24 cellular contexts compared by ENCODE assay signal in genomic region chrX:133229361-133229760, GRCh38. TPM values are rescaled to one million over a fixed set of nuclear protein-coding genes. Genes with fewer than 3 reads are reported as not detected.
DNase-seq lines count a peak whose midpoint lies in the region; FAIRE-seq and TF ChIP-seq lines count a peak whose summit lies in the region.
"Had no signal": no experiment of that assay in that cellular context is flagged by ENCODE, and none has a peak within 500 bp of the region (broad histone marks: within the 10 kb centered on the region; RNA-seq: fewer than 3 reads in every experiment).

No MANE protein-coding gene starts in this region.

- no peaks in the 10 kb centered on the region for H3K9me3 ChIP-seq in ascending aorta
- H3K9me3 ChIP-seq: adrenal gland, heart left ventricle, prostate gland, uterus had no signal

- H3K9me3 Mint-ChIP-seq in activated CD4-positive, alpha-beta memory T cell treated with anti-CD3 and anti-CD28 coated beads for 36 hours, result no peaks in the 10 kb centered on the region
- H3K9me3 Mint-ChIP-seq: activated T-helper 1 cell treated with anti-CD3 and anti-CD28 coated beads, Interleukin-12 subunit alpha, Interleukin-12 subunit beta, Interleukin-2, Interleukin-4 antibody, amounts not matched to agents 30 ng/mL and 10 ng/mL and 1 ng/mL, durations not matched to agents 14 hours and 24 hours and 36 hours; nephron progenitor cell; T-helper 1 cell treated with Interleukin-12 subunit alpha and Interleukin-12 subunit beta and Interleukin-4 antibody, amounts not matched to agents 30 μg/mL and 1 μg/mL, for 36 hours; WTC11 had no signal

- no peak overlapping the region for H3K4me3 Mint-ChIP-seq in activated CD4-positive, alpha-beta memory T cell treated with anti-CD3 and anti-CD28 coated beads for 36 hours
- H3K4me3 Mint-ChIP-seq: activated T-helper 1 cell treated with anti-CD3 and anti-CD28 coated beads, Interleukin-12 subunit alpha, Interleukin-12 subunit beta, Interleukin-2, Interleukin-4 antibody, amounts not matched to agents 30 ng/mL and 10 ng/mL and 1 ng/mL, durations not matched to agents 14 hours and 24 hours and 36 hours; nephron progenitor cell; T-helper 1 cell treated with Interleukin-12 subunit alpha and Interleukin-12 subunit beta and Interleukin-4 antibody, amounts not matched to agents 30 μg/mL and 1 μg/mL, for 36 hours; WTC11 had no signal

- no peak overlapping the region for H3K4me3 ChIP-seq in fibroblast of mammary gland (ENCODE audit: control insufficient read depth, low read depth, low read length)
- H3K4me3 ChIP-seq in ascending aorta, result no peak overlapping the region
- H3K4me3 ChIP-seq: adrenal gland, heart left ventricle, prostate gland, uterus had no signal

- intact Hi-C loops in ascending aorta (cut with DNase I), result no loop called here
- intact Hi-C loops in activated CD4-positive, alpha-beta memory T cell treated with anti-CD3 and anti-CD28 coated beads for 36 hours (cut with micrococcal nuclease), result no loop called here

- H3K27ac Mint-ChIP-seq in activated CD4-positive, alpha-beta memory T cell treated with anti-CD3 and anti-CD28 coated beads for 36 hours, result no peak overlapping the region
- H3K27ac Mint-ChIP-seq: activated T-helper 1 cell treated with anti-CD3 and anti-CD28 coated beads, Interleukin-12 subunit alpha, Interleukin-12 subunit beta, Interleukin-2, Interleukin-4 antibody, amounts not matched to agents 30 ng/mL and 10 ng/mL and 1 ng/mL, durations not matched to agents 14 hours and 24 hours and 36 hours; nephron progenitor cell; T-helper 1 cell treated with Interleukin-12 subunit alpha and Interleukin-12 subunit beta and Interleukin-4 antibody, amounts not matched to agents 30 μg/mL and 1 μg/mL, for 36 hours; WTC11 had no signal

- no peaks in the 10 kb centered on the region for H3K36me3 ChIP-seq in ascending aorta
- H3K36me3 ChIP-seq: adrenal gland, heart left ventricle, prostate gland, uterus had no signal

- no peak for FAIRE-seq in H54 (lab: Jason Lieb, UNC)
- FAIRE-seq: H1, HepG2, islet of Langerhans had no signal

- CTCF ChIA-PET in activated CD4-positive, alpha-beta memory T cell treated with anti-CD3 and anti-CD28 coated beads for 36 hours (lab: Charles Lee), result no interaction called here

- no peaks in the 10 kb centered on the region for H3K4me1 ChIP-seq in ascending aorta
- H3K4me1 ChIP-seq: adrenal gland, heart left ventricle, prostate gland, uterus had no signal

- no peak for TF ChIP-seq POLR2A in H54 (IDR thresholded peaks at IDR 0.05; ENCODE audit: low read depth, low read length)

- H3K27ac ChIP-seq in ascending aorta, result no peak overlapping the region
- H3K27ac ChIP-seq: adrenal gland, heart left ventricle, prostate gland, uterus had no signal

- no peak for TF ChIP-seq CTCF in fibroblast of mammary gland (conservative IDR thresholded peaks at IDR 0.05; ENCODE audit: control insufficient read depth, insufficient read depth, low read depth, low read length)
- no peak for TF ChIP-seq CTCF in ascending aorta (IDR thresholded peaks at IDR 0.05)

- H3K36me3 Mint-ChIP-seq in activated CD4-positive, alpha-beta memory T cell treated with anti-CD3 and anti-CD28 coated beads for 36 hours, result no peaks in the 10 kb centered on the region
- H3K36me3 Mint-ChIP-seq: WTC11 had no signal

- no peaks in the 10 kb centered on the region for H3K27me3 ChIP-seq in ascending aorta
- H3K27me3 ChIP-seq: adrenal gland, uterus had no signal

- POLR2A ChIA-PET in activated CD4-positive, alpha-beta memory T cell treated with anti-CD3 and anti-CD28 coated beads for 36 hours (lab: Charles Lee), result no interaction called here

- DNase-seq in A172 (ENCODE audit: low spot score) (peak; percentile 54), H54 (ENCODE audit: insufficient read length, low spot score) (peak; percentile 8), RKO (ENCODE audit: low spot score) (peak; percentile 82), fibroblast of mammary gland (ENCODE audit: low read depth) (peak; percentile 15), NCI-H1417 (lab: John Stamatoyannopoulos, UW) (no peak), ascending aorta (ENCODE audit: low spot score in 2 of 2) (no peak)
- no peak for DNase-seq in activated effector memory CD4-positive, alpha-beta T cell treated with Interleukin-2 at 50 U/mL for 16 hours
- DNase-seq in activated CD4-positive, alpha-beta memory T cell treated with anti-CD3 and anti-CD28 coated beads for 36 hours, result no peak
- DNase-seq: adrenal gland; erythroblast; heart left ventricle; MV-4-11; NCI-H748 treated with DMSO at 0.1 percent for 48 hours; nephron progenitor cell; stimulated activated naive CD8-positive, alpha-beta T cell treated with anti-CD3 and anti-CD28 coated beads, Interleukin-15, Interleukin-2, amounts not matched to agents 100 U/mL and 50 U/mL, for 24 hours; uterus had no signal

- no peaks in the 10 kb centered on the region for H3K27me3 Mint-ChIP-seq in activated CD4-positive, alpha-beta memory T cell treated with anti-CD3 and anti-CD28 coated beads for 36 hours

- no peaks in the 10 kb centered on the region for H3K4me1 Mint-ChIP-seq in activated CD4-positive, alpha-beta memory T cell treated with anti-CD3 and anti-CD28 coated beads for 36 hours (ENCODE audit: low read depth)
- H3K4me1 Mint-ChIP-seq: nephron progenitor cell, WTC11 had no signal

RNA-seq across cellular contexts. Expression of gene TFDP3, which starts 11.2 kb away (rescaled TPM):
- not detected in 2 replicates for total RNA-seq in A172 (2014; rRNA removed; shearing (Covaris generic))
- total RNA-seq in ascending aorta, result not detected
- not detected for total RNA-seq in activated CD4-positive, alpha-beta memory T cell treated with anti-CD3 and anti-CD28 coated beads for 36 hours
- total RNA-seq: activated T-helper 1 cell treated with anti-CD3 and anti-CD28 coated beads, Interleukin-12 subunit alpha, Interleukin-12 subunit beta, Interleukin-2, Interleukin-4 antibody, amounts not matched to agents 30 ng/mL and 10 ng/mL and 1 ng/mL, durations not matched to agents 14 hours and 24 hours and 36 hours; adrenal gland; H1; heart left ventricle; HepG2; mesenteric fat pad; uterus; WTC11 had no signal

Comparison
In these comparisons a context has a peak if more than half of its experiments do, and no peak if none do; other contexts are left out.
1. DNase-seq: peak in A172 (single experiment), H54 (single experiment), RKO (single experiment) and fibroblast of mammary gland (single experiment); none in activated effector memory CD4-positive, alpha-beta T cell treated with Interleukin-2 at 50 U/mL for 16 hours (single experiment), NCI-H1417 (0 of 3), ascending aorta (0 of 2) and activated CD4-positive, alpha-beta memory T cell treated with anti-CD3 and anti-CD28 coated beads for 36 hours (single experiment).